8 cellular contexts compared by ENCODE assay signal in genomic region chr19:54388001-54388802, GRCh38. TPM values are rescaled to one million over a fixed set of nuclear protein-coding genes. Genes with fewer than 3 reads are reported as not detected.
A peak's percentile ranks its signal among the peaks of the same experiment; 100 is the strongest.
DNase-seq lines count a peak whose midpoint lies in the region; ATAC-seq, FAIRE-seq and TF ChIP-seq lines count a peak whose summit lies in the region.

No MANE protein-coding gene starts in this region.

- FAIRE-seq in kidney (lab: Jason Lieb, UNC): no peak

- H3K9me3 ChIP-seq in stomach smooth muscle (ENCODE audit: control insufficient read depth in 2 of 2, low read length in 2 of 2) (no peaks in the 10 kb centered on the region), kidney (ENCODE audit: control insufficient read depth in 1 of 2, low read length in 2 of 2) (no peaks in the 10 kb centered on the region)

- H3K36me3 ChIP-seq in kidney epithelial cell (ENCODE audit: control insufficient read depth, insufficient read depth, low read length) (no peaks in the 10 kb centered on the region), stomach smooth muscle (ENCODE audit: control insufficient read depth in 2 of 2, insufficient read depth in 2 of 2, low read length in 2 of 2) (no peaks in the 10 kb centered on the region), kidney (ENCODE audit: control insufficient read depth in 1 of 2, insufficient read depth in 2 of 2, low read length in 2 of 2) (no peaks in the 10 kb centered on the region)

- H3K27ac ChIP-seq in stomach smooth muscle (ENCODE audit: low read length) (no peak overlapping the region), kidney (ENCODE audit: low read depth in 2 of 2, low read length in 2 of 2) (no peak overlapping the region)

- no peak for TF ChIP-seq CTCF in kidney epithelial cell (IDR thresholded peaks at IDR 0.05; ENCODE audit: insufficient read depth, low read length, poor library complexity, severe bottlenecking)
- no peak for TF ChIP-seq CTCF in kidney (IDR thresholded peaks at IDR 0.05; ENCODE audit: borderline replicate concordance, extremely low read depth, insufficient read depth)

- peak; percentile 16 for DNase-seq in GM03348 (ENCODE audit: low spot score)
- peak; percentile 29 for DNase-seq in NCI-H146 treated with DMSO at 0.1 percent for 48 hours (lab: John Stamatoyannopoulos, UW; ENCODE audit: unreplicated experiment)
- peak; percentile 39 for DNase-seq in activated T-helper 1 cell treated with anti-CD3 and anti-CD28 coated beads, Interleukin-12 subunit alpha, Interleukin-12 subunit beta, Interleukin-2, Interleukin-4 antibody, amounts not matched to agents 30 ng/mL and 10 ng/mL and 1 ng/mL, durations not matched to agents 14 hours and 24 hours and 36 hours (ENCODE audit: low spot score)
- DNase-seq in kidney epithelial cell (ENCODE audit: low read depth): no peak
- no peak for DNase-seq in kidney

- H3K27me3 ChIP-seq in kidney epithelial cell (ENCODE audit: control insufficient read depth, insufficient read depth, low read length) (peaks cover 14% of the 10 kb centered on the region), stomach smooth muscle (ENCODE audit: control insufficient read depth in 1 of 2, insufficient read depth in 2 of 2, low read length in 2 of 2) (peaks cover 14 to 19% of the 10 kb centered on the region in 2 donors)

- peak overlapping the region; percentile 9 for H3K4me3 ChIP-seq in kidney epithelial cell (ENCODE audit: low read depth, low read length)
- peak overlapping the region; percentile 43 to 44 for H3K4me3 ChIP-seq in stomach smooth muscle (ENCODE audit: low read length in 2 of 2)
- H3K4me3 ChIP-seq in kidney (ENCODE audit: low read length in 2 of 2): no peak overlapping the region

- H3K4me3 Mint-ChIP-seq in activated T-helper 1 cell treated with anti-CD3 and anti-CD28 coated beads, Interleukin-12 subunit alpha, Interleukin-12 subunit beta, Interleukin-2, Interleukin-4 antibody, amounts not matched to agents 30 ng/mL and 10 ng/mL and 1 ng/mL, durations not matched to agents 14 hours and 24 hours and 36 hours: peak overlapping the region; percentile 82

- H3K4me1 Mint-ChIP-seq in activated T-helper 1 cell treated with anti-CD3 and anti-CD28 coated beads, Interleukin-12 subunit alpha, Interleukin-12 subunit beta, Interleukin-2, Interleukin-4 antibody, amounts not matched to agents 30 ng/mL and 10 ng/mL and 1 ng/mL, durations not matched to agents 14 hours and 24 hours and 36 hours (ENCODE audit: low read depth): peaks cover 52% of the 10 kb centered on the region

- no peak overlapping the region for H3K9ac ChIP-seq in stomach smooth muscle (ENCODE audit: low read length in 2 of 2)
- H3K9ac ChIP-seq in kidney (ENCODE audit: low read length in 2 of 2): no peak overlapping the region

- H3K9me3 Mint-ChIP-seq in activated T-helper 1 cell treated with anti-CD3 and anti-CD28 coated beads, Interleukin-12 subunit alpha, Interleukin-12 subunit beta, Interleukin-2, Interleukin-4 antibody, amounts not matched to agents 30 ng/mL and 10 ng/mL and 1 ng/mL, durations not matched to agents 14 hours and 24 hours and 36 hours: peaks cover 3% of the 10 kb centered on the region

- H3K36me3 Mint-ChIP-seq in activated T-helper 1 cell treated with anti-CD3 and anti-CD28 coated beads, Interleukin-12 subunit alpha, Interleukin-12 subunit beta, Interleukin-2, Interleukin-4 antibody, amounts not matched to agents 30 ng/mL and 10 ng/mL and 1 ng/mL, durations not matched to agents 14 hours and 24 hours and 36 hours (ENCODE audit: low read depth): peaks cover 6% of the 10 kb centered on the region

- intact Hi-C loops in activated T-helper 1 cell treated with anti-CD3 and anti-CD28 coated beads, Interleukin-12 subunit alpha, Interleukin-12 subunit beta, Interleukin-2, Interleukin-4 antibody, amounts not matched to agents 30 ng/mL and 10 ng/mL and 1 ng/mL, durations not matched to agents 14 hours and 24 hours and 36 hours (cut with micrococcal nuclease): loop anchor here (1.0 to 2.0 kb wide), 2 partner anchors 15 to 24 kb away; partner anchors contain the start of gene LAIR1
- intact Hi-C loops in kidney (cut with DNase I): no loop called here

- ATAC-seq in GM21825 (IDR thresholded peaks at IDR 0.05; ENCODE audit: unreplicated experiment): no peak
- ATAC-seq in HG02970 (IDR thresholded peaks at IDR 0.05; ENCODE audit: low FRiP score, unreplicated experiment): no peak

- H3K4me1 ChIP-seq in stomach smooth muscle (ENCODE audit: control insufficient read depth, insufficient read depth, low read length): peaks cover 9% of the 10 kb centered on the region
- H3K4me1 ChIP-seq in kidney (ENCODE audit: control insufficient read depth in 1 of 2, insufficient read depth in 1 of 2, low read depth in 1 of 2, low read length in 2 of 2): no peaks in the 10 kb centered on the region

- H3K27me3 Mint-ChIP-seq in activated T-helper 1 cell treated with anti-CD3 and anti-CD28 coated beads, Interleukin-12 subunit alpha, Interleukin-12 subunit beta, Interleukin-2, Interleukin-4 antibody, amounts not matched to agents 30 ng/mL and 10 ng/mL and 1 ng/mL, durations not matched to agents 14 hours and 24 hours and 36 hours (ENCODE audit: insufficient read depth): peaks cover 20% of the 10 kb centered on the region

- peak overlapping the region; percentile 62 for H3K27ac Mint-ChIP-seq in activated T-helper 1 cell treated with anti-CD3 and anti-CD28 coated beads, Interleukin-12 subunit alpha, Interleukin-12 subunit beta, Interleukin-2, Interleukin-4 antibody, amounts not matched to agents 30 ng/mL and 10 ng/mL and 1 ng/mL, durations not matched to agents 14 hours and 24 hours and 36 hours

RNA-seq across cellular contexts. Expression of gene LAIR1, which starts 23.5 kb away (rescaled TPM):
- 9.2 and 9.4 TPM in 2 replicates for total RNA-seq in activated T-helper 1 cell treated with anti-CD3 and anti-CD28 coated beads, Interleukin-12 subunit alpha, Interleukin-12 subunit beta, Interleukin-2, Interleukin-4 antibody, amounts not matched to agents 30 ng/mL and 10 ng/mL and 1 ng/mL, durations not matched to agents 14 hours and 24 hours and 36 hours
- total RNA-seq in kidney epithelial cell: 1.0 TPM in 1 of 2 replicates, not detected in the other
- total RNA-seq in kidney: 41.9 TPM
- polyA plus RNA-seq in kidney (ENCODE audit: insufficient read depth, low read depth, low replicate concordance): 4.1 TPM

RNA-seq across cellular contexts. Expression of gene TTYH1, which starts 27.1 kb away (rescaled TPM):
- 0.49 and 0.59 TPM in 2 replicates for total RNA-seq in activated T-helper 1 cell treated with anti-CD3 and anti-CD28 coated beads, Interleukin-12 subunit alpha, Interleukin-12 subunit beta, Interleukin-2, Interleukin-4 antibody, amounts not matched to agents 30 ng/mL and 10 ng/mL and 1 ng/mL, durations not matched to agents 14 hours and 24 hours and 36 hours
- total RNA-seq in kidney epithelial cell (not detected in 2 replicates), kidney (1.5 TPM)
- 1.9 TPM for polyA plus RNA-seq in kidney (ENCODE audit: insufficient read depth, low read depth, low replicate concordance)

RNA-seq across cellular contexts. Expression of gene LILRA4, which starts 49.2 kb away (rescaled TPM):
- not detected in 2 replicates for total RNA-seq in activated T-helper 1 cell treated with anti-CD3 and anti-CD28 coated beads, Interleukin-12 subunit alpha, Interleukin-12 subunit beta, Interleukin-2, Interleukin-4 antibody, amounts not matched to agents 30 ng/mL and 10 ng/mL and 1 ng/mL, durations not matched to agents 14 hours and 24 hours and 36 hours
- not detected in 2 replicates for total RNA-seq in kidney epithelial cell
- 0.69 TPM for total RNA-seq in kidney
- not detected for polyA plus RNA-seq in kidney (ENCODE audit: insufficient read depth, low read depth, low replicate concordance)

Comparison
In these comparisons a context has a peak if more than half of its experiments do, and no peak if none do; other contexts are left out.
1. DNase-seq: peak in GM03348 (single experiment), NCI-H146 treated with DMSO at 0.1 percent for 48 hours (single experiment) and activated T-helper 1 cell treated with anti-CD3 and anti-CD28 coated beads, Interleukin-12 subunit alpha, Interleukin-12 subunit beta, Interleukin-2, Interleukin-4 antibody, amounts not matched to agents 30 ng/mL and 10 ng/mL and 1 ng/mL, durations not matched to agents 14 hours and 24 hours and 36 hours (single experiment); none in kidney epithelial cell (single experiment) and kidney (single experiment).
2. H3K4me3 ChIP-seq: peak in kidney epithelial cell (single experiment) and stomach smooth muscle (2 of 2); none in kidney (0 of 2).